ENCODE assay signal across 24 cellular contexts in genomic region chr6:148426317-148426977, GRCh38.
A peak's percentile ranks its signal among the peaks of the same experiment; 100 is the strongest.
DNase-seq lines count a peak whose midpoint lies in the region; ATAC-seq, FAIRE-seq and TF ChIP-seq lines count a peak whose summit lies in the region.
"Had no signal": no experiment of that assay in that cellular context is flagged by ENCODE, and none has a peak within 500 bp of the region (broad histone marks: within the 10 kb centered on the region; RNA-seq: fewer than 3 reads in every experiment).

No MANE protein-coding gene starts in this region.

- H3K27me3 ChIP-seq in BLaER1 (no peaks in the 10 kb centered on the region), mesenchymal stem cell (ENCODE audit: control insufficient read depth in 1 of 2, insufficient read depth in 1 of 2, low read length in 2 of 2) (no peaks in the 10 kb centered on the region)
- H3K27me3 ChIP-seq: adrenal gland, breast epithelium, Peyer's patch had no signal

- peaks cover 34% of the 10 kb centered on the region for H3K4me1 ChIP-seq in BLaER1
- H3K4me1 ChIP-seq in mesenchymal stem cell (ENCODE audit: control insufficient read depth, insufficient read depth, low read depth, low read length) = peaks cover 8% of the 10 kb centered on the region
- H3K4me1 ChIP-seq in kidney (ENCODE audit: control insufficient read depth in 1 of 2, insufficient read depth in 1 of 2, low read depth in 1 of 2, low read length in 2 of 2) = peaks cover 15 to 34% of the 10 kb centered on the region in 2 donors
- H3K4me1 ChIP-seq: adrenal gland, breast epithelium, Peyer's patch had no signal

- peaks cover 5% of the 10 kb centered on the region for H3K4me1 Mint-ChIP-seq in WTC11

- 37% methylated on average over 7 of the region's 9 CpGs for WGBS in mesenchymal stem cell

- POLR2A ChIA-PET in WTC11 (lab: Charles Lee) = no interaction called here

- H4K91ac ChIP-seq in mesenchymal stem cell (ENCODE audit: low read length) = no peak overlapping the region

- H4K20me1 ChIP-seq in BLaER1 = no peaks in the 10 kb centered on the region

- intact Hi-C loops in kidney (cut with DNase I) = no loop called here

- peak overlapping the region; percentile 59 for H3K4me2 ChIP-seq in BLaER1
- no peak overlapping the region for H3K4me2 ChIP-seq in mesenchymal stem cell (ENCODE audit: low read length, poor library complexity, severe bottlenecking)

- H3K36me3 Mint-ChIP-seq in WTC11 = no peaks in the 10 kb centered on the region

- TF ChIP-seq CTCF in WTC11 (IDR thresholded peaks at IDR 0.05) = no peak
- TF ChIP-seq CTCF in kidney (IDR thresholded peaks at IDR 0.05; ENCODE audit: borderline replicate concordance, extremely low read depth, insufficient read depth) = no peak

- H3K23ac ChIP-seq in mesenchymal stem cell (ENCODE audit: low read length in 2 of 2) = no peak overlapping the region

- H3K9me3 ChIP-seq in BLaER1 = no peaks in the 10 kb centered on the region
- no peaks in the 10 kb centered on the region for H3K9me3 ChIP-seq in mesenchymal stem cell (ENCODE audit: control insufficient read depth, low read length)
- no peaks in the 10 kb centered on the region for H3K9me3 ChIP-seq in kidney (ENCODE audit: control insufficient read depth in 1 of 2, low read length in 2 of 2)
- H3K9me3 ChIP-seq: adrenal gland, breast epithelium, Peyer's patch had no signal

- H3K18ac ChIP-seq in mesenchymal stem cell (ENCODE audit: low read depth in 1 of 2, low read length in 2 of 2) = peak overlapping the region in 1 of 2 experiments; percentile 57

- no peak overlapping the region for H3K14ac ChIP-seq in mesenchymal stem cell (ENCODE audit: low read length in 2 of 2)

- H2BK120ac ChIP-seq in mesenchymal stem cell (ENCODE audit: low read depth, low read length) = no peak overlapping the region

- peak overlapping the region in 1 of 2 experiments; percentile 12 for H3K4ac ChIP-seq in mesenchymal stem cell (ENCODE audit: low read depth in 1 of 2, low read length in 2 of 2)

- H2AFZ ChIP-seq in mesenchymal stem cell (ENCODE audit: low read depth, low read length) = no peak overlapping the region

- FAIRE-seq in kidney (lab: Jason Lieb, UNC) = no peak
- FAIRE-seq: endometrium, GM12891, HTR-8/SVneo had no signal

- H3K4me3 Mint-ChIP-seq in WTC11 = no peak overlapping the region
- H3K4me3 Mint-ChIP-seq: HFFc6, neural crest cell had no signal

- H2BK5ac ChIP-seq in mesenchymal stem cell (ENCODE audit: low read depth, low read length, poor library complexity, severe bottlenecking) = no peak overlapping the region

- no peaks in the 10 kb centered on the region for H3K27me3 Mint-ChIP-seq in WTC11 (ENCODE audit: low read depth)

- no peak overlapping the region for H3K27ac ChIP-seq in BLaER1
- no peak overlapping the region for H3K27ac ChIP-seq in mesenchymal stem cell (ENCODE audit: low read length, poor library complexity, severe bottlenecking)
- H3K27ac ChIP-seq in kidney (ENCODE audit: low read depth in 2 of 2, low read length in 2 of 2) = no peak overlapping the region
- H3K27ac ChIP-seq: adrenal gland, breast epithelium, coronary artery, Peyer's patch had no signal

- no peak overlapping the region for H3K4me3 ChIP-seq in BLaER1
- H3K4me3 ChIP-seq in mesenchymal stem cell (ENCODE audit: insufficient read depth in 1 of 2, low read depth in 1 of 2, low read length in 2 of 2) = no peak overlapping the region
- H3K4me3 ChIP-seq in kidney (ENCODE audit: low read length in 2 of 2) = no peak overlapping the region
- H3K4me3 ChIP-seq: adrenal gland, breast epithelium, coronary artery, Peyer's patch had no signal

- peak overlapping the region; percentile 62; the same call in 1 of the 2 replicates for H3K27ac Mint-ChIP-seq in WTC11
- H3K27ac Mint-ChIP-seq: HFFc6 had no signal

- H3K9ac ChIP-seq in BLaER1 (no peak overlapping the region), mesenchymal stem cell (ENCODE audit: low read length) (no peak overlapping the region), kidney (ENCODE audit: low read length in 2 of 2) (no peak overlapping the region)

- no peak overlapping the region for H2BK12ac ChIP-seq in mesenchymal stem cell (ENCODE audit: low read length in 2 of 2)

- DNase-seq in EH (ENCODE audit: low read depth) (peak; percentile 21), WTC11 (ENCODE audit: low spot score) (no peak), mesenchymal stem cell (peak; percentile 83), kidney (no peak)
- DNase-seq: activated CD4-positive, alpha-beta T cell treated with anti-CD3 and anti-CD28 coated beads, Interleukin-2, amount 50 U/mL, for 48 hours; activated gamma-delta T cell treated with Interleukin-2 at 50 U/mL for 16 hours; adrenal gland; DMS79 treated with DMSO at 0.1 percent for 48 hours; head of caudate nucleus; HFFc6; Karpas-422; NCI-H1105; NCI-H2081; NCI-H446 treated with DMSO at 0.1 percent for 48 hours; Peyer's patch had no signal

- no peaks in the 10 kb centered on the region for H3K9me3 Mint-ChIP-seq in WTC11
- H3K9me3 Mint-ChIP-seq: HFFc6 had no signal

- no peak overlapping the region for H2AK5ac ChIP-seq in mesenchymal stem cell (ENCODE audit: low read length, severe bottlenecking)

- CTCF ChIA-PET in WTC11 (lab: Charles Lee) = no interaction called here

- H2BK15ac ChIP-seq in mesenchymal stem cell (ENCODE audit: low read depth, poor library complexity, severe bottlenecking) = no peak overlapping the region

- H3K79me1 ChIP-seq in mesenchymal stem cell (replicated peaks; ENCODE audit: low read length, poor library complexity, severe bottlenecking) = peaks cover 17% of the 10 kb centered on the region

- H3K36me3 ChIP-seq in BLaER1 = no peaks in the 10 kb centered on the region
- H3K36me3 ChIP-seq in mesenchymal stem cell (ENCODE audit: control insufficient read depth in 1 of 2, insufficient read depth in 2 of 2, low read depth in 1 of 2, low read length in 2 of 2) = peaks cover 0 to 61% of the 10 kb centered on the region in 2 experiments
- H3K36me3 ChIP-seq in kidney (ENCODE audit: control insufficient read depth in 1 of 2, insufficient read depth in 2 of 2, low read length in 2 of 2) = no peaks in the 10 kb centered on the region
- H3K36me3 ChIP-seq: adrenal gland, breast epithelium, Peyer's patch had no signal

- H4K8ac ChIP-seq in mesenchymal stem cell (ENCODE audit: low read length) = peak overlapping the region; percentile 2

- no peak for ATAC-seq in WTC11
- no peak for ATAC-seq in HG03159 (IDR thresholded peaks at IDR 0.05; ENCODE audit: unreplicated experiment)
- ATAC-seq in GM21515 (IDR thresholded peaks at IDR 0.05; ENCODE audit: unreplicated experiment) = no peak

TF ChIP-seq in WTC11, 78 proteins besides CTCF, POLR2A, EP300 and RAD21 (continues in another document):
- no peak for TF ChIP-seq KAT7 (CRISPR knock-in tag; IDR thresholded peaks at IDR 0.05; ENCODE audit: borderline replicate concordance)
- no peak for TF ChIP-seq TCF7 (CRISPR knock-in tag; IDR thresholded peaks at IDR 0.05; ENCODE audit: low read depth)
- TF ChIP-seq PREB (CRISPR knock-in tag; IDR thresholded peaks at IDR 0.05; ENCODE audit: borderline replicate concordance) = no peak
- TF ChIP-seq ZBTB21 (CRISPR knock-in tag; IDR thresholded peaks at IDR 0.05; ENCODE audit: borderline replicate concordance) = no peak
- TF ChIP-seq FOXK1 (CRISPR knock-in tag; IDR thresholded peaks at IDR 0.05) = no peak
- TF ChIP-seq EMX1 (CRISPR knock-in tag; IDR thresholded peaks at IDR 0.05) = no peak
- TF ChIP-seq ZNF512 (CRISPR knock-in tag; IDR thresholded peaks at IDR 0.05; ENCODE audit: borderline replicate concordance) = no peak
- TF ChIP-seq ELF4 (CRISPR knock-in tag; IDR thresholded peaks at IDR 0.05; ENCODE audit: low read depth) = no peak
- TF ChIP-seq CREM (CRISPR knock-in tag; IDR thresholded peaks at IDR 0.05) = no peak
- no peak for TF ChIP-seq JUN (CRISPR knock-in tag; IDR thresholded peaks at IDR 0.05)
- no peak for TF ChIP-seq ZNF425 (CRISPR knock-in tag; conservative IDR thresholded peaks at IDR 0.05)
- no peak for TF ChIP-seq NFE2L1 (CRISPR knock-in tag; IDR thresholded peaks at IDR 0.05)

Comparison
In these comparisons a context has a peak if more than half of its experiments do, and no peak if none do; other contexts are left out.
1. DNase-seq: peak in EH (single experiment) and mesenchymal stem cell (single experiment); none in WTC11 (single experiment) and kidney (single experiment).